Comparison of ENCODE assay signal across 22 cellular contexts in the genomic region with DNA sequence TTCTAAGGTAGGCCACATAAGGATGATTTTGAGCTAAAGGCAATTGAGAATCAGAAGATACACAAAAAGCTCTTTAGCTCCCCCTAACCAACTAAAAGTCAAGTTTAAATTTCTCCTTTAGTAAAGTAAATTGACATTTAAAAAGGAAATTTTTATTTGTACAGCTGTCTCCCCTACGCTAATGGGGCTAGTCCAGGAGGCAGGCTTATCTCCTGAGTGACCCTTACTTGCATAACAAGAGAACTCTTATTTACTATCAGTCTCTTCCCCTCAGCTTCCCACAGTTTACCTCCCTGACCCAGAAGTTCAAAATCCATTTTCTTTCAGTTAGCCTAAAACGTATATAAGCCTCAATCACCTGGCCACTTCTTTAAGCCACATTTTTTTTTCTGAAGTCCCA.
DNase-seq lines count a peak whose midpoint lies in the region; ATAC-seq and TF ChIP-seq lines count a peak whose summit lies in the region.
"Had no signal": no experiment of that assay in that cellular context is flagged by ENCODE, and none has a peak within 500 bp of the region (broad histone marks: within the 10 kb centered on the region; RNA-seq: fewer than 3 reads in every experiment).

No MANE protein-coding gene starts in this region.

- intact Hi-C loops in MCF 10A (cut with micrococcal nuclease) (no loop called here), breast epithelium (cut with DNase I; ENCODE audit: low total_unique reads) (no loop called here), sciatic nerve (cut with DNase I) (no loop called here)

- no peak overlapping the region for H3K4me3 ChIP-seq in breast epithelium
- H3K4me3 ChIP-seq: skin epidermis, stomach, upper lobe of right lung had no signal

- H3K27me3 Mint-ChIP-seq in MCF 10A (ENCODE audit: insufficient read depth, unreplicated experiment) = no peaks in the 10 kb centered on the region
- H3K27me3 Mint-ChIP-seq in chondrocyte (ENCODE audit: low read depth) = peaks cover 4% of the 10 kb centered on the region
- no peaks in the 10 kb centered on the region for H3K27me3 Mint-ChIP-seq in activated CD4-positive, alpha-beta T cell treated with anti-CD3 and anti-CD28 coated beads, Interleukin-2, amount 10 ng/mL, durations not matched to agents 7 days and 5 days
- H3K27me3 Mint-ChIP-seq: activated CD8-positive, alpha-beta memory T cell treated with anti-CD3 and anti-CD28 coated beads, Interleukin-2, amount 10 ng/mL, durations not matched to agents 7 days and 5 days; activated T-helper 17 cell treated with anti-CD3 and anti-CD28 coated beads, Interleukin-2, amount 50 U/mL, for 72 hours; CD4-positive, alpha-beta memory T cell; memory B cell; natural killer cell treated with Interleukin-12 subunit alpha and Interleukin-12 subunit beta and Interleukin-15 and Interleukin-18, amount 100 ng/mL, for 72 hours had no signal

- H3K9me3 ChIP-seq in breast epithelium = no peaks in the 10 kb centered on the region
- H3K9me3 ChIP-seq: stomach, upper lobe of right lung had no signal

- CTCF ChIA-PET in MCF 10A (lab: Yijun Ruan, JAX) = no interaction called here
- CTCF ChIA-PET in activated CD4-positive, alpha-beta T cell treated with anti-CD3 and anti-CD28 coated beads, Interleukin-2, amount 10 ng/mL, durations not matched to agents 7 days and 5 days (lab: Charles Lee) = no interaction called here

- POLR2A ChIA-PET in MCF 10A (lab: Yijun Ruan, JAX) = no interaction called here
- POLR2A ChIA-PET in activated CD4-positive, alpha-beta T cell treated with anti-CD3 and anti-CD28 coated beads, Interleukin-2, amount 10 ng/mL, durations not matched to agents 7 days and 5 days (lab: Charles Lee) = no interaction called here

- peak; percentile 81 for ATAC-seq in sciatic nerve
- ATAC-seq: activated CD8-positive, alpha-beta memory T cell treated with anti-CD3 and anti-CD28 coated beads, Interleukin-2, amount 10 ng/mL, durations not matched to agents 7 days and 5 days; activated T-helper 17 cell treated with anti-CD3 and anti-CD28 coated beads, Interleukin-2, amount 50 U/mL, for 72 hours; natural killer cell treated with Interleukin-12 subunit alpha and Interleukin-12 subunit beta and Interleukin-15 and Interleukin-18, amount 100 ng/mL, for 72 hours; upper lobe of right lung had no signal

- DNase-seq in MCF 10A (ENCODE audit: unreplicated experiment) = no peak
- DNase-seq in breast epithelium (ENCODE audit: low spot score in 2 of 2) = no peak
- peak; percentile 88 for DNase-seq in NCI-H748 (lab: John Stamatoyannopoulos, UW; ENCODE audit: unreplicated experiment)
- DNase-seq in chondrocyte (ENCODE audit: low spot score) = no peak
- DNase-seq in sciatic nerve (ENCODE audit: low spot score) = no peak
- DNase-seq in activated CD4-positive, alpha-beta T cell treated with anti-CD3 and anti-CD28 coated beads, Interleukin-2, amount 10 ng/mL, durations not matched to agents 7 days and 5 days = no peak
- no peak for DNase-seq in foreskin melanocyte
- no peak for DNase-seq in activated CD4-positive, alpha-beta T cell treated with anti-CD3 and anti-CD28 coated beads for 1 hour
- DNase-seq: activated CD4-positive, CD25-positive, alpha-beta regulatory T cell treated with anti-CD3 and anti-CD28 coated beads, Interleukin-2, amount 50 U/mL, for 72 hours; activated CD8-positive, alpha-beta memory T cell treated with anti-CD3 and anti-CD28 coated beads, Interleukin-2, amount 10 ng/mL, durations not matched to agents 7 days and 5 days; CD4-positive, alpha-beta memory T cell; DMS79 treated with DMSO at 0.1 percent for 48 hours; GOT3; KBM-7; stimulated activated CD4-positive, alpha-beta T cell treated with anti-CD3 and anti-CD28 coated beads, Interleukin-2, amount 100 ng/mL, for 48 hours; stomach; T-helper 9 cell; upper lobe of right lung had no signal

- H3K36me3 Mint-ChIP-seq in MCF 10A (ENCODE audit: insufficient read depth, unreplicated experiment) (no peaks in the 10 kb centered on the region), chondrocyte (ENCODE audit: low read depth) (no peaks in the 10 kb centered on the region)
- no peaks in the 10 kb centered on the region for H3K36me3 Mint-ChIP-seq in activated CD4-positive, alpha-beta T cell treated with anti-CD3 and anti-CD28 coated beads, Interleukin-2, amount 10 ng/mL, durations not matched to agents 7 days and 5 days (ENCODE audit: low read depth)
- H3K36me3 Mint-ChIP-seq: activated CD8-positive, alpha-beta memory T cell treated with anti-CD3 and anti-CD28 coated beads, Interleukin-2, amount 10 ng/mL, durations not matched to agents 7 days and 5 days; CD4-positive, alpha-beta memory T cell; memory B cell; natural killer cell treated with Interleukin-12 subunit alpha and Interleukin-12 subunit beta and Interleukin-15 and Interleukin-18, amount 100 ng/mL, for 72 hours had no signal

- BruUV-seq in MCF 10A (replicated peaks; lab: Mats Ljungman, UMichigan) = no TSS peak

- H3K4me1 ChIP-seq in breast epithelium = no peaks in the 10 kb centered on the region
- H3K4me1 ChIP-seq: stomach, upper lobe of right lung had no signal

- no peak for TF ChIP-seq CTCF in MCF 10A (IDR thresholded peaks at IDR 0.05; ENCODE audit: unreplicated experiment)
- no peak for TF ChIP-seq CTCF in breast epithelium (IDR thresholded peaks at IDR 0.05)
- TF ChIP-seq CTCF in chondrocyte (IDR thresholded peaks at IDR 0.05) = peak; percentile 30

- peaks cover 9% of the 10 kb centered on the region for H3K4me1 Mint-ChIP-seq in MCF 10A (ENCODE audit: insufficient read depth, unreplicated experiment)
- no peaks in the 10 kb centered on the region for H3K4me1 Mint-ChIP-seq in chondrocyte (ENCODE audit: low read depth)
- H3K4me1 Mint-ChIP-seq in activated CD4-positive, alpha-beta T cell treated with anti-CD3 and anti-CD28 coated beads, Interleukin-2, amount 10 ng/mL, durations not matched to agents 7 days and 5 days = no peaks in the 10 kb centered on the region
- H3K4me1 Mint-ChIP-seq: activated CD8-positive, alpha-beta memory T cell treated with anti-CD3 and anti-CD28 coated beads, Interleukin-2, amount 10 ng/mL, durations not matched to agents 7 days and 5 days; activated T-helper 17 cell treated with anti-CD3 and anti-CD28 coated beads, Interleukin-2, amount 50 U/mL, for 72 hours; CD4-positive, alpha-beta memory T cell had no signal

- H3K9me3 Mint-ChIP-seq in MCF 10A (ENCODE audit: unreplicated experiment) (no peaks in the 10 kb centered on the region), chondrocyte (ENCODE audit: low read depth) (no peaks in the 10 kb centered on the region)
- peaks cover 3% of the 10 kb centered on the region for H3K9me3 Mint-ChIP-seq in activated CD4-positive, alpha-beta T cell treated with anti-CD3 and anti-CD28 coated beads, Interleukin-2, amount 10 ng/mL, durations not matched to agents 7 days and 5 days
- H3K9me3 Mint-ChIP-seq: activated T-helper 17 cell treated with anti-CD3 and anti-CD28 coated beads, Interleukin-2, amount 50 U/mL, for 72 hours; memory B cell had no signal

- H3K27ac Mint-ChIP-seq in MCF 10A (ENCODE audit: low read depth, unreplicated experiment) = peak overlapping the region; percentile 35
- no peak overlapping the region for H3K27ac Mint-ChIP-seq in chondrocyte (ENCODE audit: unreplicated experiment)
- H3K27ac Mint-ChIP-seq in activated CD4-positive, alpha-beta T cell treated with anti-CD3 and anti-CD28 coated beads, Interleukin-2, amount 10 ng/mL, durations not matched to agents 7 days and 5 days = no peak overlapping the region
- H3K27ac Mint-ChIP-seq: activated CD8-positive, alpha-beta memory T cell treated with anti-CD3 and anti-CD28 coated beads, Interleukin-2, amount 10 ng/mL, durations not matched to agents 7 days and 5 days; activated T-helper 17 cell treated with anti-CD3 and anti-CD28 coated beads, Interleukin-2, amount 50 U/mL, for 72 hours; CD4-positive, alpha-beta memory T cell; memory B cell; natural killer cell treated with Interleukin-12 subunit alpha and Interleukin-12 subunit beta and Interleukin-15 and Interleukin-18, amount 100 ng/mL, for 72 hours had no signal

- no peak overlapping the region for H3K27ac ChIP-seq in breast epithelium
- H3K27ac ChIP-seq: skin epidermis, stomach, upper lobe of right lung had no signal

- TF ChIP-seq POLR2A in breast epithelium (IDR thresholded peaks at IDR 0.05) = no peak

- H3K4me3 Mint-ChIP-seq in MCF 10A (ENCODE audit: unreplicated experiment) (no peak overlapping the region), chondrocyte (ENCODE audit: unreplicated experiment) (no peak overlapping the region)
- H3K4me3 Mint-ChIP-seq in activated CD4-positive, alpha-beta T cell treated with anti-CD3 and anti-CD28 coated beads, Interleukin-2, amount 10 ng/mL, durations not matched to agents 7 days and 5 days = no peak overlapping the region
- H3K4me3 Mint-ChIP-seq: activated CD8-positive, alpha-beta memory T cell treated with anti-CD3 and anti-CD28 coated beads, Interleukin-2, amount 10 ng/mL, durations not matched to agents 7 days and 5 days; activated T-helper 17 cell treated with anti-CD3 and anti-CD28 coated beads, Interleukin-2, amount 50 U/mL, for 72 hours; CD4-positive, alpha-beta memory T cell; memory B cell; natural killer cell treated with Interleukin-12 subunit alpha and Interleukin-12 subunit beta and Interleukin-15 and Interleukin-18, amount 100 ng/mL, for 72 hours had no signal

- no peaks in the 10 kb centered on the region for H3K36me3 ChIP-seq in breast epithelium
- H3K36me3 ChIP-seq: stomach, upper lobe of right lung had no signal

- H3K27me3 ChIP-seq in breast epithelium = no peaks in the 10 kb centered on the region
- H3K27me3 ChIP-seq: stomach, upper lobe of right lung had no signal
